7 cellular contexts compared by ENCODE assay signal in the genomic region with DNA sequence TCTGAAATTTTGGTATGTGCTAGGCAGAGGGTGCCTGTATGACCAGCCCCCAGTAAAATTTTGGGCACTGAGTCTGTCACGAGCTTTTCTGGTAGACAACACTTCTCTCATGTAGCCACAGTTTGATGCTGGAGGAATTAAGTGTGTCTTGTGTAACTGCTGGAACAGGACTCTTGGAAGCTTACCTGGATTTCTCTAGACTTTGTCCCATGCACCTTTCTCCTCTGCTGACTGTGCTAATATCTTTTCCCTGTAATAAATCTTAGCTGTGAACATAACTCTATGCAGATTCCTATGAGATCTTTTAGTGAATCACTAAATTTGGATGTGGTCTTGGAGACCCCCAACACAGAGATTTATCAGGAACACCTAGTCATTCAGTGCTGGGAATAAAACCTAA.
"Had no signal": no experiment of that assay in that cellular context is flagged by ENCODE, and none has a peak within 500 bp of the region (broad histone marks: within the 10 kb centered on the region; RNA-seq: fewer than 3 reads in every experiment).

No MANE protein-coding gene starts in this region.

- H3K27ac ChIP-seq: HL-60 had no signal

- FAIRE-seq: HepG2, HTR-8/SVneo, K562 had no signal

- H3K4me3 ChIP-seq: K562 had no signal

- ATAC-seq: HepG2, K562 had no signal

- DNase-seq: IMR-90, KBM-7, KG1 had no signal
